25 cellular contexts compared by ENCODE assay signal in the genomic region with DNA sequence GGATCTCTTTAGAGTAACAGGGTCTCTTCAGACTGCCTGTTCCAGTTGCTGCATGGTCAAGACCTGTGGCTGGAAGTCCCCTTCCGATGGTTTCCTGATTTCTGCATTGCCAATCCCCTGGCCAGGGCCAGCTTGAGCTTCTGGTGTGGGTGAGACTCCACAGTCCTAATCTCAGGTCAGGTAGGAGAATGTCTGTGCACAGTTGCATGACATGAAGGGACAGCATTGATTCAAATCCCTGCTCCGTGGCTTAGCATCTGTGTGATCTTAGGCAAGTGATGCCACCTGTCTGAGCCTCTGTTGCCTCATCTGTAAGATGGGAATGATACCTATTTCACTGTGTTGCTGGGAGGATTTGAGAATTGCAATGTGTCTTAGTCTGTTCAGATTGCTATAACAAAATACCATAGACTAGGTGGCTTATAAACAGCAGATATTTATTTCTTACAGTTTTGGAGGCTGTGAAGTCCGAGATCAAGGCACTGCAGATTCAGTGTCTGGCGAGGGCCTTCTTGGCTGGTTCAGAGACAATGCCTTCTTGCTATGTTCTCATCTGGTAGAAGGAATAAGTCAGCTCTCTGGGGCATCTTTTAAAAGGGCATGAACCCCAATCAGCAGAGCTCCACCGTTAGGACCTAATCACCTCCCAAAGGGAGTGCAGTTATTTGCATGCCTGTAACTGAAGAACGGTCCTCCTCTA.
"Had no signal": no experiment of that assay in that cellular context is flagged by ENCODE, and none has a peak within 500 bp of the region (broad histone marks: within the 10 kb centered on the region; RNA-seq: fewer than 3 reads in every experiment).

No MANE protein-coding gene starts in this region.

- H3K27me3 ChIP-seq: pancreas, right lobe of liver, tibial nerve, upper lobe of left lung, uterus had no signal

- H3K4me3 ChIP-seq: coronary artery, esophagus squamous epithelium, lower lobe of right lung, pancreas, right lobe of liver, thoracic aorta, tibial nerve, upper lobe of left lung, uterus had no signal

- H3K36me3 ChIP-seq: esophagus squamous epithelium, lower lobe of right lung, pancreas, right lobe of liver, thoracic aorta, tibial nerve, upper lobe of left lung, uterus had no signal

- DNase-seq: dermis blood vessel endothelial cell; effector memory CD4-positive, alpha-beta T cell; esophagus squamous epithelium; foreskin melanocyte; glutamatergic neuron; hypothalamus; immature natural killer cell; islet precursor cell; left ventricle myocardium superior; lower lobe of right lung; naive thymus-derived CD8-positive, alpha-beta T cell; nephron progenitor cell; occipital lobe; pancreas; retina; right lobe of liver; small intestine; stimulated activated CD4-positive, alpha-beta T cell treated with anti-CD3 and anti-CD28 coated beads, Interleukin-15, amount 100 ng/mL, for 24 hours; stimulated activated CD4-positive, alpha-beta T cell treated with anti-CD3 and anti-CD28 coated beads, Interleukin-2, amount 100 ng/mL, for 48 hours; stimulated activated naive B cell treated with anti-CD40 and anti-IgM and Interleukin-4, amounts not matched to agents 10 μg/mL and 1 μg/mL and 100 μg/mL, for 72 hours; upper lobe of left lung; uterus had no signal

- H3K27ac ChIP-seq: coronary artery, esophagus squamous epithelium, lower lobe of right lung, pancreas, right lobe of liver, thoracic aorta, tibial nerve, upper lobe of left lung, uterus had no signal

- H3K9me3 ChIP-seq: esophagus squamous epithelium, lower lobe of right lung, pancreas, right lobe of liver, thoracic aorta, tibial nerve, upper lobe of left lung, uterus had no signal

- H3K4me1 ChIP-seq: esophagus squamous epithelium, lower lobe of right lung, pancreas, right lobe of liver, tibial nerve, upper lobe of left lung, uterus had no signal

- FAIRE-seq: pancreas, small intestine had no signal
